ENCODE assay signal across 16 cellular contexts in the genomic region with DNA sequence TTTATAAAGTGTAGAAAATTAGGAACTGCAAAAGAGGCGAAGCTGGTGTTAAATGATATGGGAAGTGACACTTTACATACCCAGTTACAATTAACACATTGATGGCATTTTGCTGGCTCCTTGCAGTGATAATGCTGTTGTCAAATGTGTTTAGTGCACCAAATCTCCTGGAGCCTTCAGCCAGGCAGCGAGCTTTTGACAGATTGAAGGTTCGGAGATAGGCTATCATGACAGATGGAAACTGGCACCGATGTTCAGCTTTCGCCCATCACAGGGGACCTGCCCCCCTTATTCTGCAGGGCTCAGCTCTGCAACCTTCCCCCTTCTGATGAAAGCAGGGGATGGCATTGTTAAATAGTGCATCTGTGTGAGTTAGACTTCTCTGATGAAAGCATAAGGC.
A peak's percentile ranks its signal among the peaks of the same experiment; 100 is the strongest.
DNase-seq lines count a peak whose midpoint lies in the region; ATAC-seq and TF ChIP-seq lines count a peak whose summit lies in the region.
"Had no signal": no experiment of that assay in that cellular context is flagged by ENCODE, and none has a peak within 500 bp of the region (broad histone marks: within the 10 kb centered on the region; RNA-seq: fewer than 3 reads in every experiment).

No MANE protein-coding gene starts in this region.

- peak overlapping the region; percentile 56 for H3K4me3 ChIP-seq in neural cell (ENCODE audit: low read length)
- H3K4me3 ChIP-seq in gastrocnemius medialis, result no peak overlapping the region
- no peak overlapping the region for H3K4me3 ChIP-seq in sigmoid colon

- H3F3A ChIP-seq in neural cell (ENCODE audit: insufficient read depth, low read length, poor library complexity, severe bottlenecking), result peaks cover 9% of the 10 kb centered on the region

- H3K4me3 Mint-ChIP-seq in WTC11, result no peak overlapping the region

- CTCF ChIA-PET in WTC11 (lab: Charles Lee), result interaction anchor here (0.5 to 0.9 kb wide), 2 partner anchors 41 to 68 kb away, joined by 3 read pairs; no protein-coding TSS in a partner anchor

- peak; percentile 65 for DNase-seq in DMS 273 (lab: John Stamatoyannopoulos, UW; ENCODE audit: unreplicated experiment)
- no peak for DNase-seq in DMS 273 treated with DMSO at 0.1 percent for 48 hours (lab: John Stamatoyannopoulos, UW)
- peak; percentile 91 for DNase-seq in NCI-H1694 treated with DMSO at 0.1 percent for 48 hours (lab: John Stamatoyannopoulos, UW)
- no peak for DNase-seq in WTC11 (ENCODE audit: low spot score)
- DNase-seq in gastrocnemius medialis, result no peak
- no peak for DNase-seq in sigmoid colon
- DNase-seq: AML-193, DMS79 treated with DMSO at 0.1 percent for 48 hours, KBM-7, NCI-H1436, NCI-H2081 treated with DMSO at 0.1 percent for 48 hours, NCI-H748 treated with DMSO at 0.1 percent for 48 hours had no signal

- peaks cover 20% of the 10 kb centered on the region for H3K4me1 Mint-ChIP-seq in WTC11

- H3K9me3 Mint-ChIP-seq in WTC11, result 0 out of 2 replicates have a peak, but pooled peaks cover 3% of the 10 kb centered on the region

- H3K4me1 ChIP-seq in gastrocnemius medialis (no peaks in the 10 kb centered on the region), sigmoid colon (no peaks in the 10 kb centered on the region)

- no peaks in the 10 kb centered on the region for H3K9me2 ChIP-seq in neural cell (ENCODE audit: insufficient read depth, low read length)

- peak overlapping the region; percentile 64 for H3K27ac ChIP-seq in neural cell (ENCODE audit: low read length)
- no peak overlapping the region for H3K27ac ChIP-seq in gastrocnemius medialis
- H3K27ac ChIP-seq in sigmoid colon, result no peak overlapping the region
- H3K27ac ChIP-seq: 22Rv1, C4-2B had no signal

- no peaks in the 10 kb centered on the region for H3K9me3 ChIP-seq in neural cell (ENCODE audit: low read length)
- no peaks in the 10 kb centered on the region for H3K9me3 ChIP-seq in gastrocnemius medialis
- no peaks in the 10 kb centered on the region for H3K9me3 ChIP-seq in sigmoid colon

- TF ChIP-seq POLR2A in gastrocnemius medialis (IDR thresholded peaks at IDR 0.05), result no peak
- no peak for TF ChIP-seq POLR2A in sigmoid colon (IDR thresholded peaks at IDR 0.05)

- no peaks in the 10 kb centered on the region for H3K36me3 Mint-ChIP-seq in WTC11

- no peaks in the 10 kb centered on the region for H3K79me2 ChIP-seq in neural cell (replicated peaks; ENCODE audit: insufficient read depth, low read length)

- TF ChIP-seq CTCF in WTC11 (IDR thresholded peaks at IDR 0.05) (no peak), neural cell (IDR thresholded peaks at IDR 0.05; ENCODE audit: poor library complexity, severe bottlenecking) (no peak), gastrocnemius medialis (IDR thresholded peaks at IDR 0.05 in 4 of 5, conservative IDR thresholded peaks at IDR 0.05 in 1 of 5) (no peak), sigmoid colon (IDR thresholded peaks at IDR 0.05) (no peak)

- H3K27me3 ChIP-seq in neural cell (ENCODE audit: insufficient read depth, low read depth, low read length) (no peaks in the 10 kb centered on the region), gastrocnemius medialis (no peaks in the 10 kb centered on the region), sigmoid colon (no peaks in the 10 kb centered on the region)

- H4K20me1 ChIP-seq in neural cell (ENCODE audit: insufficient read depth), result no peaks in the 10 kb centered on the region

- POLR2A ChIA-PET in WTC11 (lab: Charles Lee), result no interaction called here

- ATAC-seq in WTC11, result peak; percentile 26; the same call in 1 of the 2 replicates
- no peak for ATAC-seq in gastrocnemius medialis
- ATAC-seq in GM18858 (IDR thresholded peaks at IDR 0.05; ENCODE audit: unreplicated experiment), result no peak

- TF ChIP-seq EP300 in neural cell (conservative IDR thresholded peaks at IDR 0.05; ENCODE audit: poor library complexity, severe bottlenecking), result peak; percentile 85
- TF ChIP-seq EP300 in sigmoid colon (IDR thresholded peaks at IDR 0.05), result no peak

- WGBS in sigmoid colon, 2 donors, result 64 to 72% methylated on average over 5 of the region's 5 CpGs

- peak overlapping the region; percentile 30 for H3K9ac ChIP-seq in neural cell (ENCODE audit: low read length)

- H2AFZ ChIP-seq in neural cell (ENCODE audit: low read depth, low read length), result no peak overlapping the region

- H3K36me3 ChIP-seq in neural cell (ENCODE audit: insufficient read depth, low read length) (no peaks in the 10 kb centered on the region), gastrocnemius medialis (no peaks in the 10 kb centered on the region), sigmoid colon (no peaks in the 10 kb centered on the region)

- intact Hi-C loops in gastrocnemius medialis (cut with DNase I; ENCODE audit: low total_unique reads) (no loop called here), sigmoid colon (cut with DNase I) (no loop called here)

- peak overlapping the region; percentile 59 for H3K4me2 ChIP-seq in neural cell (ENCODE audit: low read length)

- TF ChIP-seq RAD21 in neural cell (conservative IDR thresholded peaks at IDR 0.05), result peak; percentile 27

- in situ Hi-C loops in gastrocnemius medialis (cut with MboI; ENCODE audit: low sequenced_read_pairs in 4 of 4), result no loop called here

- no peaks in the 10 kb centered on the region for H3K27me3 Mint-ChIP-seq in WTC11 (ENCODE audit: low read depth)

- no peak overlapping the region for H3K27ac Mint-ChIP-seq in WTC11

TF ChIP-seq in WTC11, 78 proteins besides CTCF, POLR2A, EP300 and RAD21 (continues in another document):
- TF ChIP-seq MYBL2 (CRISPR knock-in tag; IDR thresholded peaks at IDR 0.05) (no peak), CBFB (CRISPR knock-in tag; IDR thresholded peaks at IDR 0.05; ENCODE audit: low read depth) (no peak), NFATC4 (CRISPR knock-in tag; IDR thresholded peaks at IDR 0.05) (no peak), NFE2L1 (CRISPR knock-in tag; IDR thresholded peaks at IDR 0.05) (no peak), RELA (CRISPR knock-in tag; IDR thresholded peaks at IDR 0.05; ENCODE audit: borderline replicate concordance) (no peak), NR2C2 (CRISPR knock-in tag; IDR thresholded peaks at IDR 0.05) (no peak)
- TF ChIP-seq, protein P1, sequence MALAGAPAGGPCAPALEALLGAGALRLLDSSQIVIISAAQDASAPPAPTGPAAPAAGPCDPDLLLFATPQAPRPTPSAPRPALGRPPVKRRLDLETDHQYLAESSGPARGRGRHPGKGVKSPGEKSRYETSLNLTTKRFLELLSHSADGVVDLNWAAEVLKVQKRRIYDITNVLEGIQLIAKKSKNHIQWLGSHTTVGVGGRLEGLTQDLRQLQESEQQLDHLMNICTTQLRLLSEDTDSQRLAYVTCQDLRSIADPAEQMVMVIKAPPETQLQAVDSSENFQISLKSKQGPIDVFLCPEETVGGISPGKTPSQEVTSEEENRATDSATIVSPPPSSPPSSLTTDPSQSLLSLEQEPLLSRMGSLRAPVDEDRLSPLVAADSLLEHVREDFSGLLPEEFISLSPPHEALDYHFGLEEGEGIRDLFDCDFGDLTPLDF (CRISPR knock-in tag; IDR thresholded peaks at IDR 0.05), result no peak
- TF ChIP-seq, protein P2, sequence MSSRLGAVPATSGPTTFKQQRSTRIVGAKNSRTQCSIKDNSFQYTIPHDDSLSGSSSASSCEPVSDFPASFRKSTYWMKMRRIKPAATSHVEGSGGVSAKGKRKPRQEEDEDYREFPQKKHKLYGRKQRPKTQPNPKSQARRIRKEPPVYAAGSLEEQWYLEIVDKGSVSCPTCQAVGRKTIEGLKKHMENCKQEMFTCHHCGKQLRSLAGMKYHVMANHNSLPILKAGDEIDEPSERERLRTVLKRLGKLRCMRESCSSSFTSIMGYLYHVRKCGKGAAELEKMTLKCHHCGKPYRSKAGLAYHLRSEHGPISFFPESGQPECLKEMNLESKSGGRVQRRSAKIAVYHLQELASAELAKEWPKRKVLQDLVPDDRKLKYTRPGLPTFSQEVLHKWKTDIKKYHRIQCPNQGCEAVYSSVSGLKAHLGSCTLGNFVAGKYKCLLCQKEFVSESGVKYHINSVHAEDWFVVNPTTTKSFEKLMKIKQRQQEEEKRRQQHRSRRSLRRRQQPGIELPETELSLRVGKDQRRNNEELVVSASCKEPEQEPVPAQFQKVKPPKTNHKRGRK (CRISPR knock-in tag; IDR thresholded peaks at IDR 0.05; ENCODE audit: borderline replicate concordance), result no peak

TF ChIP-seq in neural cell, 6 proteins besides CTCF, POLR2A, EP300 and RAD21:
- TF ChIP-seq SMC3 (conservative IDR thresholded peaks at IDR 0.05; ENCODE audit: poor library complexity) (no peak), POLR2AphosphoS5 (IDR thresholded peaks at IDR 0.05) (peak; percentile 54)
TF ChIP-seq in neural cell: peak in this region for 1.

Comparison
In these comparisons a context has a peak if more than half of its experiments do, and no peak if none do; other contexts are left out.
1. DNase-seq: peak in DMS 273 (single experiment) and NCI-H1694 treated with DMSO at 0.1 percent for 48 hours (single experiment); none in DMS 273 treated with DMSO at 0.1 percent for 48 hours (single experiment), WTC11 (single experiment), gastrocnemius medialis (0 of 2) and sigmoid colon (single experiment).